ENCODE assay signal across 11 cellular contexts in the genomic region with DNA sequence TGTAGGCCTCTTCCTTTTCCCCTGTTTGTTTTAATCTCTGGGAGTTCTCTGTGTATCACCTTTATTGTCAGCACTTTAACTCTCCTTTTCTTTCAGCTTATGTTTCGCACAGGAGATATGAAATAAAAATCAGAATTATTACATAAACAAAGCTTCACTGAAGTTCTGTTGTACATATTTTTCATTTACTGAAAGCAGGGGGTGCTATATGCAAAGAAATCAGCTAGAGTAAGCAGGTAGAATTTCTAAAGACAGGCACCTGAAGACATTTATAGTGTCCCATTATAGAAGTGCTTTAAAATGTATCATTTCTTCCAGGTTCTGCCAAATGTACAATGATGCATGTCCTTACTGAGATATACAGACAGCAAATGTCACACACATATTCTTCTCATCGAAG.
DNase-seq lines count a peak whose midpoint lies in the region; ATAC-seq and TF ChIP-seq lines count a peak whose summit lies in the region.
"Had no signal": no experiment of that assay in that cellular context is flagged by ENCODE, and none has a peak within 500 bp of the region (broad histone marks: within the 10 kb centered on the region; RNA-seq: fewer than 3 reads in every experiment).

No MANE protein-coding gene starts in this region.

- in situ Hi-C loops in ACHN (cut with HindIII; ENCODE audit: low pct_ligation_motif_present, low pct_unique_long_range_greater_than_20kb, low sequenced_read_pairs), result no loop called here

- no peak overlapping the region for H3K4me3 ChIP-seq in LNCaP clone FGC (ENCODE audit: low read depth, low read length)
- no peak overlapping the region for H3K4me3 ChIP-seq in PC-3 (ENCODE audit: low read length)
- no peak overlapping the region for H3K4me3 ChIP-seq in fibroblast of lung (replicated peaks in 1 of 4; ENCODE audit: control extremely low read depth in 1 of 4, insufficient read depth in 1 of 4, low read depth in 3 of 4, low read length in 4 of 4)
- no peak overlapping the region for H3K4me3 ChIP-seq in upper lobe of right lung
- H3K4me3 ChIP-seq: ascending aorta, mucosa of descending colon had no signal

- H3K36me3 ChIP-seq in PC-3 (ENCODE audit: low read depth, low read length), result no peaks in the 10 kb centered on the region
- no peaks in the 10 kb centered on the region for H3K36me3 ChIP-seq in fibroblast of lung (ENCODE audit: control insufficient read depth, insufficient read depth, low read length)
- no peaks in the 10 kb centered on the region for H3K36me3 ChIP-seq in upper lobe of right lung
- H3K36me3 ChIP-seq: ascending aorta had no signal

- H3K4me2 ChIP-seq in PC-3 (ENCODE audit: low read length) (no peak overlapping the region), fibroblast of lung (ENCODE audit: extremely low read depth, insufficient read depth, low read length) (no peak overlapping the region)

- H3K27ac ChIP-seq in PC-3 (ENCODE audit: low read length) (no peak overlapping the region), fibroblast of lung (ENCODE audit: insufficient read depth, low read length) (no peak overlapping the region), upper lobe of right lung (no peak overlapping the region)
- H3K27ac ChIP-seq: ascending aorta had no signal

- H3K9me3 ChIP-seq in PC-3 (ENCODE audit: low read length), result no peaks in the 10 kb centered on the region
- no peaks in the 10 kb centered on the region for H3K9me3 ChIP-seq in fibroblast of lung (ENCODE audit: control insufficient read depth, insufficient read depth, low read depth, low read length)
- no peaks in the 10 kb centered on the region for H3K9me3 ChIP-seq in upper lobe of right lung
- H3K9me3 ChIP-seq: ascending aorta had no signal

- H3K79me2 ChIP-seq in PC-3 (ENCODE audit: low read length) (no peaks in the 10 kb centered on the region), fibroblast of lung (ENCODE audit: control insufficient read depth, insufficient read depth, low read length) (no peaks in the 10 kb centered on the region)

- H3K9ac ChIP-seq in PC-3 (ENCODE audit: low read length), result no peak overlapping the region
- H3K9ac ChIP-seq in fibroblast of lung (ENCODE audit: insufficient read depth, low read length), result no peak overlapping the region

- H3K9me2 ChIP-seq in PC-3 (replicated peaks; ENCODE audit: low read length), result no peaks in the 10 kb centered on the region

- BruUV-seq in PC-3 (replicated peaks; lab: Mats Ljungman, UMichigan), result no TSS peak

- no peak overlapping the region for H3K4me3 Mint-ChIP-seq in activated T-cell treated with anti-CD3 and anti-CD28 coated beads, Interleukin-2, amount 50 U/mL, for 4 hours

- H2AFZ ChIP-seq in PC-3 (ENCODE audit: low read length) (no peak overlapping the region), fibroblast of lung (ENCODE audit: low read length) (no peak overlapping the region)

- no peaks in the 10 kb centered on the region for H3K27me3 ChIP-seq in PC-3 (ENCODE audit: low read length)
- H3K27me3 ChIP-seq in fibroblast of lung (ENCODE audit: control insufficient read depth, insufficient read depth, low read length), result no peaks in the 10 kb centered on the region
- no peaks in the 10 kb centered on the region for H3K27me3 ChIP-seq in upper lobe of right lung
- H3K27me3 ChIP-seq: ascending aorta had no signal

- no peaks in the 10 kb centered on the region for H3K4me1 ChIP-seq in PC-3 (ENCODE audit: insufficient read depth, low read length)
- H3K4me1 ChIP-seq in fibroblast of lung (ENCODE audit: control insufficient read depth, extremely low read depth, insufficient read depth, low read length), result no peaks in the 10 kb centered on the region
- H3K4me1 ChIP-seq in upper lobe of right lung, result no peaks in the 10 kb centered on the region
- H3K4me1 ChIP-seq: ascending aorta had no signal

- no peaks in the 10 kb centered on the region for H3K4me1 Mint-ChIP-seq in activated T-cell treated with anti-CD3 and anti-CD28 coated beads, Interleukin-2, amount 50 U/mL, for 4 hours (ENCODE audit: low read depth)

- TF ChIP-seq CTCF in LNCaP clone FGC (IDR thresholded peaks at IDR 0.05; ENCODE audit: control insufficient read depth, extremely low read depth, insufficient read depth), result peak; percentile 59
- TF ChIP-seq CTCF in PC-3 (conservative IDR thresholded peaks at IDR 0.05; ENCODE audit: low read depth, low read length), result peak; percentile 56
- TF ChIP-seq CTCF in fibroblast of lung (conservative IDR thresholded peaks at IDR 0.05 in 1 of 2, IDR thresholded peaks at IDR 0.05 in 1 of 2; ENCODE audit: low read depth in 1 of 2, low read length in 2 of 2), result peak in 1 of 2 donors; percentile 21
- TF ChIP-seq CTCF in upper lobe of right lung (IDR thresholded peaks at IDR 0.05), result no peak

- ATAC-seq in PC-3 (peak; percentile 48; the same call in 1 of the 2 replicates), upper lobe of right lung (no peak), HG02970 (IDR thresholded peaks at IDR 0.05; ENCODE audit: low FRiP score, unreplicated experiment) (no peak)
- no peak for ATAC-seq in activated T-cell treated with anti-CD3 and anti-CD28 coated beads, Interleukin-2, amount 50 U/mL, for 4 hours
- ATAC-seq: mucosa of descending colon had no signal

- H3F3A ChIP-seq in PC-3 (ENCODE audit: low read length, unreplicated experiment), result no peaks in the 10 kb centered on the region

- no peaks in the 10 kb centered on the region for H3K27me3 Mint-ChIP-seq in activated T-cell treated with anti-CD3 and anti-CD28 coated beads, Interleukin-2, amount 50 U/mL, for 4 hours (ENCODE audit: low read depth)

- peaks cover 8% of the 10 kb centered on the region for H3K9me3 Mint-ChIP-seq in activated T-cell treated with anti-CD3 and anti-CD28 coated beads, Interleukin-2, amount 50 U/mL, for 4 hours

- DNase-seq in ACHN (peak; percentile 19), LNCaP clone FGC (ENCODE audit: low read depth) (peak; percentile 42), PC-3 (peak; percentile 29), fibroblast of lung (ENCODE audit: low read depth in 2 of 2) (peak; percentile 15 to 22), upper lobe of right lung (no peak)
- no peak for DNase-seq in activated T-cell treated with anti-CD3 and anti-CD28 coated beads, Interleukin-2, amount 50 U/mL, for 4 hours
- no peak for DNase-seq in activated CD8-positive, alpha-beta memory T cell treated with anti-CD3 and anti-CD28 coated beads, Interleukin-2, amount 50 U/mL, for 48 hours
- DNase-seq: activated CD4-positive, alpha-beta T cell treated with anti-CD3 and anti-CD28 coated beads for 48 hours; mucosa of descending colon had no signal

- CTCF ChIA-PET in PC-3 (lab: Charles Lee), result interaction anchor here (0.7 kb wide), 2 partner anchors 11 to 583 kb away, joined by 3 read pairs; no protein-coding TSS in a partner anchor

- POLR2A ChIA-PET in PC-3 (lab: Charles Lee; ENCODE audit: unreplicated experiment), result no interaction called here

- H4K20me1 ChIP-seq in PC-3 (ENCODE audit: low read length) (no peaks in the 10 kb centered on the region), fibroblast of lung (ENCODE audit: control insufficient read depth, extremely low read depth, insufficient read depth, low read length) (no peaks in the 10 kb centered on the region)

- no peaks in the 10 kb centered on the region for H3K36me3 Mint-ChIP-seq in activated T-cell treated with anti-CD3 and anti-CD28 coated beads, Interleukin-2, amount 50 U/mL, for 4 hours (ENCODE audit: insufficient read depth)

- intact Hi-C loops in PC-3 (cut with micrococcal nuclease), result loop anchor here (1.0 to 10.0 kb wide), 3 partner anchors 359 to 714 kb away; no protein-coding TSS in a partner anchor
- intact Hi-C loops in upper lobe of right lung (cut with DNase I), result no loop called here

Comparison
In these comparisons a context has a peak if more than half of its experiments do, and no peak if none do; other contexts are left out.
1. DNase-seq: peak in ACHN (single experiment), LNCaP clone FGC (single experiment), PC-3 (single experiment) and fibroblast of lung (2 of 2); none in activated T-cell treated with anti-CD3 and anti-CD28 coated beads, Interleukin-2, amount 50 U/mL, for 4 hours (single experiment), activated CD8-positive, alpha-beta memory T cell treated with anti-CD3 and anti-CD28 coated beads, Interleukin-2, amount 50 U/mL, for 48 hours (single experiment) and upper lobe of right lung (single experiment).